In the genomic region with DNA sequence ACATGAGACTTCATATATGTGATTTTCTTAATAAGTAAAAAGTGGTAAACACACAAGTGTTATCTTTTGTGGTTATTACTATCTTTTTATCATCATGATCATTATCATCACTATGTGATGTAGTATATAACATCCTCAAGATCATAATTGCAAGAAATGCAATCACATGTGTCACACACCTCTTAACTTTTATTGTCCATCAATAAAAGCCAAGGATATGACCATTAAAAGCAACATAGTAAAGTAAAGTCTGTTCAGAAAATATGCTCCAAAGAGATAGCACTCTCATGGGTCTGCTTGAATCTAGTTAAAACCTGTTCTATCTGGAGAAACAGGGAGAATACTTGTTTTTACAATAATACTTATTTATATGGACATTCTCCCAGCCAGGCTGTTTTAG, we compare ENCODE assay signal across 9 cellular contexts.
"Had no signal": no experiment of that assay in that cellular context is flagged by ENCODE, and none has a peak within 500 bp of the region (broad histone marks: within the 10 kb centered on the region; RNA-seq: fewer than 3 reads in every experiment).

No MANE protein-coding gene starts in this region.

- H3K9me3 ChIP-seq: HAP-1 had no signal

- H3K36me3 ChIP-seq: HAP-1 had no signal

- H3K27ac ChIP-seq: GM23248 had no signal

- ATAC-seq: GM23338, HCT116 had no signal

- H3K4me3 ChIP-seq: GM23248, GM23338, HAP-1 had no signal

- H3K4me1 ChIP-seq: HAP-1 had no signal

- DNase-seq: GM23248, GOT3, H7, H9, HCEC 1CT, HFFc6 had no signal
